In the genomic region with DNA sequence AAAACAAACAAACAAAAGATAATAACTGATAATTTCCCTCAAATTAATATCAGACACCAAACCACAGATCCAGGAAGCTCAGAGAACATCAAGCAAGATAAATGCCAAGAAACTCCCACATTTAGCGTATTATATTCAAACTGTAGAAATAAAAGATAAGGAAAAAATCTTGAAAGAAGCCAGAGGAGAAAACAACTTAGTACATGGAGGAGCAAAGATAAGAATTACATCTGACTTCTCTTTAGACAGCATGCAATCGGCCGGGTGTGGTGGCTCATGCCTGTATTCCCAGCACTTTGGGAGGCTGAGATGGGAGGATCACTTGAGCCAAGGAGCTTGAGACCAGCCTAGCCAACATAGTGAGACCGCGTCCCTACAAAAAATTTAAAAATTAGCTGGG, we compare ENCODE assay signal across 34 cellular contexts. TPM values are rescaled to one million over a fixed set of nuclear protein-coding genes. Genes with fewer than 3 reads are reported as not detected.
"Had no signal": no experiment of that assay in that cellular context is flagged by ENCODE, and none has a peak within 500 bp of the region (broad histone marks: within the 10 kb centered on the region; RNA-seq: fewer than 3 reads in every experiment).

No MANE protein-coding gene starts in this region.

- DNase-seq: activated B cell treated with CpG ODN at 0.5 μM for 24 hours; activated CD8-positive, alpha-beta memory T cell treated with anti-CD3 and anti-CD28 coated beads, Interleukin-2, amount 50 U/mL, for 48 hours; activated gamma-delta T cell; activated naive CD4-positive, alpha-beta T cell treated with anti-CD3 and anti-CD28 coated beads, Interleukin-2, amount 10 ng/mL, durations not matched to agents 7 days and 5 days; activated naive CD8-positive, alpha-beta T cell treated with anti-CD3 and anti-CD28 coated beads, Interleukin-2, amount 10 ng/mL, durations not matched to agents 7 days and 5 days; activated T-cell treated with anti-CD3 and anti-CD28 coated beads, Interleukin-2, amount 50 U/mL, for 24 hours; amniotic stem cell; brain microvascular endothelial cell; caudate nucleus; foreskin fibroblast; head of caudate nucleus; hypothalamus; ovary; retina; sigmoid colon; small intestine; stimulated activated CD4-positive, alpha-beta T cell treated with anti-CD3 and anti-CD28 coated beads, Interleukin-1b, Interleukin-23, amount 100 ng/mL, for 48 hours; stimulated activated CD4-positive, alpha-beta T cell treated with anti-CD3 and anti-CD28 coated beads, Interleukin-4, amount 100 ng/mL, for 4 hours; stimulated activated CD8-positive, alpha-beta memory T cell treated with anti-CD3 and anti-CD28 coated beads, Interleukin-4, amount 100 ng/mL, for 48 hours; stimulated activated naive B cell treated with anti-CD40 and anti-IgM and Interleukin-4, amounts not matched to agents 10 μg/mL and 1 μg/mL and 100 μg/mL, for 72 hours; stomach; SW 1271; T-helper 9 cell; transverse colon; uterus had no signal

- ATAC-seq: esophagus mucosa; stimulated activated naive B cell treated with anti-CD40 and anti-IgM and Interleukin-4, amounts not matched to agents 10 μg/mL and 1 μg/mL and 100 μg/mL, for 72 hours had no signal

- H3K9me3 ChIP-seq: neutrophil, sigmoid colon, stomach, transverse colon, uterus had no signal

- H3K27me3 Mint-ChIP-seq: activated B cell treated with CpG ODN at 0.5 μM for 24 hours; activated naive CD4-positive, alpha-beta T cell treated with anti-CD3 and anti-CD28 coated beads, Interleukin-2, amount 10 ng/mL, durations not matched to agents 7 days and 5 days; activated naive CD8-positive, alpha-beta T cell treated with anti-CD3 and anti-CD28 coated beads, Interleukin-2, amount 10 ng/mL, durations not matched to agents 7 days and 5 days; activated T-cell treated with anti-CD3 and anti-CD28 coated beads, Interleukin-2, amount 50 U/mL, for 24 hours; memory B cell; progenitor cell of endocrine pancreas; stimulated activated naive B cell treated with anti-CD40 and anti-IgM and Interleukin-4, amounts not matched to agents 10 μg/mL and 1 μg/mL and 100 μg/mL, for 72 hours had no signal

- H3K4me1 ChIP-seq: sigmoid colon, stomach, transverse colon, uterus had no signal

- H3K9me3 Mint-ChIP-seq: activated B cell treated with CpG ODN at 0.5 μM for 24 hours; activated naive CD4-positive, alpha-beta T cell treated with anti-CD3 and anti-CD28 coated beads, Interleukin-2, amount 10 ng/mL, durations not matched to agents 7 days and 5 days; activated naive CD8-positive, alpha-beta T cell treated with anti-CD3 and anti-CD28 coated beads, Interleukin-2, amount 10 ng/mL, durations not matched to agents 7 days and 5 days; activated T-cell treated with anti-CD3 and anti-CD28 coated beads, Interleukin-2, amount 50 U/mL, for 24 hours; memory B cell; nephron; stimulated activated naive B cell treated with anti-CD40 and anti-IgM and Interleukin-4, amounts not matched to agents 10 μg/mL and 1 μg/mL and 100 μg/mL, for 72 hours; T-helper 1 cell treated with Interleukin-12 subunit alpha and Interleukin-12 subunit beta and Interleukin-4 antibody, amounts not matched to agents 30 μg/mL and 1 μg/mL, for 36 hours had no signal

- FAIRE-seq: astrocyte, small intestine had no signal

- H3K36me3 ChIP-seq: brain microvascular endothelial cell, neutrophil, ovary, transverse colon, uterus had no signal

- H3K4me1 Mint-ChIP-seq: nephron had no signal

- H3K27ac Mint-ChIP-seq: activated B cell treated with CpG ODN at 0.5 μM for 24 hours; activated naive CD4-positive, alpha-beta T cell treated with anti-CD3 and anti-CD28 coated beads, Interleukin-2, amount 10 ng/mL, durations not matched to agents 7 days and 5 days; activated T-cell treated with anti-CD3 and anti-CD28 coated beads, Interleukin-2, amount 50 U/mL, for 24 hours; memory B cell; nephron; progenitor cell of endocrine pancreas; stimulated activated naive B cell treated with anti-CD40 and anti-IgM and Interleukin-4, amounts not matched to agents 10 μg/mL and 1 μg/mL and 100 μg/mL, for 72 hours had no signal

- H3K4me3 ChIP-seq: ovary, sigmoid colon, stomach, transverse colon, uterus had no signal

- H3K4me3 Mint-ChIP-seq: activated B cell treated with CpG ODN at 0.5 μM for 24 hours; activated naive CD4-positive, alpha-beta T cell treated with anti-CD3 and anti-CD28 coated beads, Interleukin-2, amount 10 ng/mL, durations not matched to agents 7 days and 5 days; activated naive CD8-positive, alpha-beta T cell treated with anti-CD3 and anti-CD28 coated beads, Interleukin-2, amount 10 ng/mL, durations not matched to agents 7 days and 5 days; activated T-cell treated with anti-CD3 and anti-CD28 coated beads, Interleukin-2, amount 50 U/mL, for 24 hours; memory B cell; nephron; stimulated activated naive B cell treated with anti-CD40 and anti-IgM and Interleukin-4, amounts not matched to agents 10 μg/mL and 1 μg/mL and 100 μg/mL, for 72 hours; T-helper 1 cell treated with Interleukin-12 subunit alpha and Interleukin-12 subunit beta and Interleukin-4 antibody, amounts not matched to agents 30 μg/mL and 1 μg/mL, for 36 hours had no signal

- H3K27me3 ChIP-seq: brain microvascular endothelial cell, neutrophil, ovary, sigmoid colon, stomach, transverse colon, uterus had no signal

- H3K27ac ChIP-seq: brain microvascular endothelial cell, neutrophil, ovary, sigmoid colon, stomach, transverse colon, uterus had no signal

RNA-seq across cellular contexts. Expression of a gene that starts 17.2 kb away (rescaled TPM):
- total RNA-seq: activated B cell treated with CpG ODN at 0.5 μM for 24 hours; activated CD8-positive, alpha-beta memory T cell treated with anti-CD3 and anti-CD28 coated beads for 36 hours; activated naive CD8-positive, alpha-beta T cell treated with anti-CD3 and anti-CD28 coated beads, Interleukin-2, amount 10 ng/mL, durations not matched to agents 7 days and 5 days; astrocyte; esophagus mucosa; kidney epithelial cell; ovary; progenitor cell of endocrine pancreas; sigmoid colon; stomach; transverse colon; uterus had no signal
- polyA plus RNA-seq: ovary, sigmoid colon, small intestine, stomach had no signal
